Comparison of ENCODE assay signal across 22 cellular contexts in genomic region chrX:71828086-71828485, GRCh38.
DNase-seq lines count a peak whose midpoint lies in the region; TF ChIP-seq lines count a peak whose summit lies in the region.
"Had no signal": no experiment of that assay in that cellular context is flagged by ENCODE, and none has a peak within 500 bp of the region (broad histone marks: within the 10 kb centered on the region; RNA-seq: fewer than 3 reads in every experiment).

No MANE protein-coding gene starts in this region.

- H3K79me2 ChIP-seq in osteoblast (ENCODE audit: insufficient read depth, low read length): no peaks in the 10 kb centered on the region

- H2BK15ac ChIP-seq in neuronal stem cell (ENCODE audit: low read length): no peak overlapping the region

- no peak overlapping the region for H3K4me2 ChIP-seq in neuronal stem cell (ENCODE audit: insufficient read depth, low read length, poor library complexity, severe bottlenecking)
- H3K4me2 ChIP-seq in osteoblast (ENCODE audit: insufficient read depth, low read length): no peak overlapping the region
- H3K4me2 ChIP-seq: BLaER1 had no signal

- peak overlapping the region; percentile 57 for H3K18ac ChIP-seq in neuronal stem cell (ENCODE audit: low read length)

- H4K8ac ChIP-seq in neuronal stem cell (ENCODE audit: low read depth, low read length): no peak overlapping the region

- no peak overlapping the region for H4K91ac ChIP-seq in neuronal stem cell (ENCODE audit: low read depth, low read length, poor library complexity)

- H3K4me1 ChIP-seq in neuronal stem cell (ENCODE audit: control insufficient read depth in 2 of 2, insufficient read depth in 1 of 2, low read depth in 1 of 2, low read length in 2 of 2) (no peaks in the 10 kb centered on the region), osteoblast (ENCODE audit: insufficient read depth, low read length) (no peaks in the 10 kb centered on the region)
- H3K4me1 ChIP-seq: BE2C, BLaER1 had no signal

- peaks cover 0 to 18% (median 0%) of the 10 kb centered on the region in 3 experiments for H3K27me3 ChIP-seq in neuronal stem cell (ENCODE audit: control insufficient read depth in 3 of 3, insufficient read depth in 3 of 3, low read depth in 1 of 3, low read length in 3 of 3)
- peaks cover 13% of the 10 kb centered on the region for H3K27me3 ChIP-seq in osteoblast (ENCODE audit: insufficient read depth, low read length)
- H3K27me3 ChIP-seq: BE2C had no signal

- no peak for TF ChIP-seq CTCF in osteoblast (IDR thresholded peaks at IDR 0.05; ENCODE audit: extremely low read depth, low read depth, low read length)

- no peak overlapping the region for H3K14ac ChIP-seq in neuronal stem cell (ENCODE audit: low read length)

- no peak overlapping the region for H3K4ac ChIP-seq in neuronal stem cell (ENCODE audit: low read length)

- no peak overlapping the region for H2BK12ac ChIP-seq in neuronal stem cell (ENCODE audit: low read length)

- H3K4me3 ChIP-seq in neuronal stem cell (ENCODE audit: low read length in 2 of 2) (no peak overlapping the region), osteoblast (ENCODE audit: insufficient read depth, low read length) (no peak overlapping the region)
- H3K4me3 ChIP-seq: BLaER1, GM12878 had no signal

- H3K27ac ChIP-seq in neuronal stem cell (replicated peaks; ENCODE audit: low read length) (no peak overlapping the region), osteoblast (ENCODE audit: low read depth, low read length) (no peak overlapping the region)
- H3K27ac ChIP-seq: BLaER1 had no signal

- H3K9ac ChIP-seq in neuronal stem cell (ENCODE audit: low read depth, low read length, poor library complexity): no peak overlapping the region
- H3K9ac ChIP-seq: BLaER1 had no signal

- no peak overlapping the region for H2BK5ac ChIP-seq in neuronal stem cell (ENCODE audit: low read length)

- no peak overlapping the region for H2AK5ac ChIP-seq in neuronal stem cell (ENCODE audit: low read depth, low read length)

- no peak overlapping the region for H2AFZ ChIP-seq in neuronal stem cell (ENCODE audit: low read length)
- H2AFZ ChIP-seq in osteoblast (ENCODE audit: low read length): no peak overlapping the region

- H3K79me1 ChIP-seq in neuronal stem cell (ENCODE audit: low read depth, low read length): no peaks in the 10 kb centered on the region

- H3K9me3 ChIP-seq in neuronal stem cell (replicated peaks in 1 of 2; ENCODE audit: control insufficient read depth in 2 of 2, insufficient read depth in 1 of 2, low read depth in 1 of 2, low read length in 2 of 2): no peaks in the 10 kb centered on the region
- no peaks in the 10 kb centered on the region for H3K9me3 ChIP-seq in osteoblast (ENCODE audit: low read depth, low read length)
- H3K9me3 ChIP-seq: BE2C had no signal

- DNase-seq in neuronal stem cell (ENCODE audit: low spot score): no peak
- DNase-seq in osteoblast (ENCODE audit: insufficient read length, low spot score, missing footprints): peak; percentile 10
- no peak for DNase-seq in NCI-H146 treated with DMSO at 0.1 percent for 48 hours (lab: John Stamatoyannopoulos, UW; ENCODE audit: unreplicated experiment)
- DNase-seq in dermis blood vessel endothelial cell: no peak
- DNase-seq in NCI-H226: no peak
- DNase-seq: 8988T; ACHN; BE2C; C1 segment of cervical spinal cord; CD4-positive, alpha-beta memory T cell; CD4-positive, CD25-positive, alpha-beta regulatory T cell; CD8-positive, alpha-beta memory T cell; COR-L47; DMS 273 treated with DMSO at 0.1 percent for 48 hours; DMS153; DMS53; DMS79; DND-41; EL; GDM1 had no signal

- no peaks in the 10 kb centered on the region for H4K20me1 ChIP-seq in osteoblast (ENCODE audit: insufficient read depth, low read length)
- H4K20me1 ChIP-seq: BLaER1 had no signal

- no peak overlapping the region for H3K23ac ChIP-seq in neuronal stem cell (ENCODE audit: low read depth, low read length, poor library complexity)

- H3K36me3 ChIP-seq in neuronal stem cell (replicated peaks in 1 of 2; ENCODE audit: control insufficient read depth in 2 of 2, insufficient read depth in 2 of 2, low read length in 2 of 2) (no peaks in the 10 kb centered on the region), osteoblast (ENCODE audit: insufficient read depth, low read length) (no peaks in the 10 kb centered on the region)
- H3K36me3 ChIP-seq: BE2C, BLaER1 had no signal

- H2BK120ac ChIP-seq in neuronal stem cell (ENCODE audit: low read depth, low read length): no peak overlapping the region

- WGBS in neuronal stem cell (ENCODE audit: extremely low coverage in 2 of 2, insufficient read length in 2 of 2, insufficient replicate concordance in 1 of 2), 2 donors: no CpG with 5 or more reads among the region's 6 CpGs
